ENCODE assay signal across 9 cellular contexts in genomic region chr4:173522160-173522873, GRCh38. TPM values are rescaled to one million over a fixed set of nuclear protein-coding genes. Genes with fewer than 3 reads are reported as not detected.
DNase-seq lines count a peak whose midpoint lies in the region; ATAC-seq and TF ChIP-seq lines count a peak whose summit lies in the region.
"Had no signal": no experiment of that assay in that cellular context is flagged by ENCODE, and none has a peak within 500 bp of the region (broad histone marks: within the 10 kb centered on the region; RNA-seq: fewer than 3 reads in every experiment).

No MANE protein-coding gene starts in this region.

- H3K27me3 ChIP-seq in dorsolateral prefrontal cortex = peaks cover 36 to 100% (median 100%) of the 10 kb centered on the region in 45 donors
- H3K27me3 ChIP-seq in lung (ENCODE audit: control insufficient read depth, insufficient read depth) = peaks cover 14% of the 10 kb centered on the region
- H3K27me3 ChIP-seq in upper lobe of right lung = peaks cover 98% of the 10 kb centered on the region

- H3K36me3 ChIP-seq in lung (ENCODE audit: control insufficient read depth in 2 of 2, insufficient read depth in 2 of 2, low read length in 2 of 2) = no peaks in the 10 kb centered on the region
- no peaks in the 10 kb centered on the region for H3K36me3 ChIP-seq in upper lobe of right lung
- H3K36me3 ChIP-seq: neutrophil had no signal

- peaks cover 0 to 7% of the 10 kb centered on the region in 2 donors for H3K4me1 ChIP-seq in lung (ENCODE audit: control insufficient read depth in 2 of 2, insufficient read depth in 2 of 2, low read length in 2 of 2)
- H3K4me1 ChIP-seq in upper lobe of right lung = peaks cover 13% of the 10 kb centered on the region

- H3K4me3 ChIP-seq in dorsolateral prefrontal cortex (peak overlapping the region in 57 of 59 donors; percentile 3 to 67 (median 37)), lung (no peak overlapping the region), upper lobe of right lung (peak overlapping the region; percentile 13)

- H3K27ac ChIP-seq in dorsolateral prefrontal cortex (no peak overlapping the region), lung (ENCODE audit: low read depth in 1 of 2, low read length in 1 of 2) (peak overlapping the region in 1 of 2 donors; percentile 95), upper lobe of right lung (no peak overlapping the region)
- H3K27ac ChIP-seq: neutrophil had no signal

- 1 to 2% methylated on average over 60 of the region's 60 CpGs for WGBS in lung, 2 donors

- ATAC-seq in lung (ENCODE audit: insufficient read depth, low FRiP score) (peak; percentile 67), upper lobe of right lung (peak; percentile 58), GM18511 (IDR thresholded peaks at IDR 0.05; ENCODE audit: unreplicated experiment) (no peak)

- DNase-seq in DMS53 treated with DMSO at 0.1 percent for 48 hours (lab: John Stamatoyannopoulos, UW; ENCODE audit: unreplicated experiment) = peak; percentile 20
- DNase-seq in NCI-H2227 (lab: John Stamatoyannopoulos, UW; ENCODE audit: unreplicated experiment) = peak; percentile 76
- DNase-seq in dorsolateral prefrontal cortex = no peak
- no peak for DNase-seq in lung (ENCODE audit: low spot score)
- DNase-seq in upper lobe of right lung = no peak
- no peak for DNase-seq in central memory CD4-positive, alpha-beta T cell
- no peak for DNase-seq in activated CD4-positive, alpha-beta T cell treated with anti-CD3 and anti-CD28 coated beads for 48 hours

- no peak for TF ChIP-seq CTCF in dorsolateral prefrontal cortex (IDR thresholded peaks at IDR 0.05 in 54 of 56, conservative IDR thresholded peaks at IDR 0.05 in 2 of 56; ENCODE audit: low read depth in 1 of 56, partially characterized antibody in 56 of 56)
- no peak for TF ChIP-seq CTCF in lung (IDR thresholded peaks at IDR 0.05; ENCODE audit: control extremely low read depth, extremely low read depth)
- TF ChIP-seq CTCF in upper lobe of right lung (IDR thresholded peaks at IDR 0.05) = no peak

- intact Hi-C loops in dorsolateral prefrontal cortex (cut with DNase I) (loop anchor here in 1 of 2 donors (10.0 kb wide), 1 partner anchor 692 kb away; no protein-coding TSS in a partner anchor), upper lobe of right lung (cut with DNase I) (no loop called here)

- H3K9me3 ChIP-seq in lung (ENCODE audit: control insufficient read depth in 2 of 2, insufficient read depth in 1 of 2, low read length in 1 of 2) (peaks cover 0 to 34% of the 10 kb centered on the region in 2 donors), upper lobe of right lung (no peaks in the 10 kb centered on the region)
- H3K9me3 ChIP-seq: neutrophil had no signal

RNA-seq across cellular contexts. Expression of gene HAND2, which starts 7.7 kb away (rescaled TPM):
- total RNA-seq in dorsolateral prefrontal cortex (under 1 TPM in 3 of 120 experiments, not detected in 117; 0.25 to 0.62 (median 0.53) TPM), lung (under 1 TPM; 0.15 to 0.77 TPM), upper lobe of right lung (not detected)
- under 1 TPM; 0.06 to 0.28 TPM for polyA plus RNA-seq in lung

Comparison
In these comparisons a context has a peak if more than half of its experiments do, and no peak if none do; other contexts are left out.
1. DNase-seq: peak in DMS53 treated with DMSO at 0.1 percent for 48 hours (single experiment) and NCI-H2227 (single experiment); none in dorsolateral prefrontal cortex (0 of 10), lung (single experiment), upper lobe of right lung (single experiment), central memory CD4-positive, alpha-beta T cell (single experiment) and activated CD4-positive, alpha-beta T cell treated with anti-CD3 and anti-CD28 coated beads for 48 hours (single experiment).